ENCODE assay signal across 2 cellular contexts in genomic region chr22:19291218-19291579, GRCh38.
TF ChIP-seq lines count a peak whose summit lies in the region.

No MANE protein-coding gene starts in this region.

TF ChIP-seq in HEK293, 187 proteins besides CTCF, POLR2A, EP300 and RAD21 (continued from another document and continues in another):
- TF ChIP-seq TSHZ1 (tag by site-specific recombination; IDR thresholded peaks at IDR 0.05; ENCODE audit: borderline replicate concordance) (no peak), PRDM1 (tag by site-specific recombination; IDR thresholded peaks at IDR 0.05) (no peak), ZNF521 (tag by site-specific recombination; IDR thresholded peaks at IDR 0.05) (no peak), ZNF174 (tag by site-specific recombination; IDR thresholded peaks at IDR 0.05) (no peak), KLF10 (tag by site-specific recombination; IDR thresholded peaks at IDR 0.05) (peak; percentile 68), ZNF600 (tag by site-specific recombination; IDR thresholded peaks at IDR 0.05) (no peak), ZBTB48 (tag by site-specific recombination; IDR thresholded peaks at IDR 0.05) (no peak), SP3 (tag by site-specific recombination; IDR thresholded peaks at IDR 0.05) (no peak), ZNF155 (tag by site-specific recombination; IDR thresholded peaks at IDR 0.05) (no peak), ZNF596 (tag by site-specific recombination; IDR thresholded peaks at IDR 0.05) (peak; percentile 13; the same call in 1 of the 2 replicates), ZNF549 (tag by site-specific recombination; IDR thresholded peaks at IDR 0.05) (no peak), ZNF426 (tag by site-specific recombination; IDR thresholded peaks at IDR 0.05) (no peak), ZNF433 (tag by site-specific recombination; IDR thresholded peaks at IDR 0.05; ENCODE audit: low read depth) (no peak), ZNF121 (tag by site-specific recombination; IDR thresholded peaks at IDR 0.05) (no peak), ZNF544 (tag by site-specific recombination; IDR thresholded peaks at IDR 0.05) (no peak), ZNF791 (tag by site-specific recombination; IDR thresholded peaks at IDR 0.05) (no peak), FEZF1 (tag by site-specific recombination; IDR thresholded peaks at IDR 0.05) (no peak), ZNF140 (tag by site-specific recombination; IDR thresholded peaks at IDR 0.05) (no peak), ZNF202 (tag by site-specific recombination; IDR thresholded peaks at IDR 0.05; ENCODE audit: borderline replicate concordance) (no peak), ZSCAN30 (tag by site-specific recombination; IDR thresholded peaks at IDR 0.05) (peak; percentile 45; the same call in 1 of the 2 replicates), ZNF623 (tag by site-specific recombination; IDR thresholded peaks at IDR 0.05) (no peak), ZEB2 (tag by site-specific recombination; IDR thresholded peaks at IDR 0.05) (no peak), ZNF473 (tag by site-specific recombination; IDR thresholded peaks at IDR 0.05) (no peak), INSM2 (tag by site-specific recombination; IDR thresholded peaks at IDR 0.05) (no peak), ZNF239 (tag by site-specific recombination; IDR thresholded peaks at IDR 0.05) (no peak)

TF ChIP-seq in K562, 482 proteins besides CTCF, POLR2A, EP300 and RAD21 (continued from another document and continues in another):
- TF ChIP-seq NR0B1 (IDR thresholded peaks at IDR 0.05; ENCODE audit: partially characterized antibody) (no peak), MLLT1 (IDR thresholded peaks at IDR 0.05) (no peak; a peak in 1 of 4 replicates), E2F6 (IDR thresholded peaks at IDR 0.05; ENCODE audit: borderline replicate concordance in 1 of 2, extremely low read depth in 1 of 2, insufficient read depth in 1 of 2, insufficient read length in 1 of 2, low read depth in 1 of 2, low read length in 1 of 2, poor library complexity in 1 of 2, severe bottlenecking in 1 of 2) (peak in 1 of 2 experiments; percentile 56), MCM2 (IDR thresholded peaks at IDR 0.05; ENCODE audit: low read depth) (no peak; the same call in 1 of the 2 replicates), NR4A1 (CRISPR knock-in tag; IDR thresholded peaks at IDR 0.05) (0 out of 2 replicates have a peak, but pooled peaks have one; percentile 70), NR4A1 (tag; IDR thresholded peaks at IDR 0.05) (peak; percentile 85), CBX1 (IDR thresholded peaks at IDR 0.05; ENCODE audit: low read depth) (peak; percentile 22; the same call in 1 of the 2 replicates), ILF3 (IDR thresholded peaks at IDR 0.05; ENCODE audit: borderline replicate concordance) (peak; percentile 97; the same call in 1 of the 2 replicates), HES1 (IDR thresholded peaks at IDR 0.05; ENCODE audit: low read depth) (no peak), ZNF609 (CRISPR knock-in tag; IDR thresholded peaks at IDR 0.05; ENCODE audit: borderline replicate concordance) (0 out of 2 replicates have a peak, but pooled peaks have one; percentile 2), NONO (IDR thresholded peaks at IDR 0.05; ENCODE audit: low read depth in 2 of 2, low read length in 1 of 2) (peak in 1 of 2 experiments; percentile 96; a peak in 2 of 4 replicates), SAFB (IDR thresholded peaks at IDR 0.05; ENCODE audit: borderline replicate concordance, low read depth, low read length) (peak; percentile 34; the same call in 1 of the 2 replicates), CXXC5 (CRISPR knock-in tag; IDR thresholded peaks at IDR 0.05) (peak; percentile 66), ZSCAN29 (IDR thresholded peaks at IDR 0.05) (0 out of 2 replicates have a peak, but pooled peaks have one; percentile 53), SP1 (CRISPR knock-in tag; IDR thresholded peaks at IDR 0.05) (0 out of 2 replicates have a peak, but pooled peaks have one; percentile 9), HSF4 (CRISPR knock-in tag; IDR thresholded peaks at IDR 0.05; ENCODE audit: borderline replicate concordance) (peak; percentile 78), ZNF655 (CRISPR knock-in tag; IDR thresholded peaks at IDR 0.05) (no peak), PHB (CRISPR knock-in tag; IDR thresholded peaks at IDR 0.05) (no peak; the same call in 1 of the 2 replicates), HLTF (IDR thresholded peaks at IDR 0.05) (no peak; the same call in 1 of the 2 replicates), ZNF224 (CRISPR knock-in tag; IDR thresholded peaks at IDR 0.05) (no peak), MTA1 (IDR thresholded peaks at IDR 0.05; ENCODE audit: borderline replicate concordance) (0 out of 2 replicates have a peak, but pooled peaks have one; percentile 10), CTBP1 (IDR thresholded peaks at IDR 0.05; ENCODE audit: borderline replicate concordance) (peak; percentile 84), GTF2F1 (IDR thresholded peaks at IDR 0.05; ENCODE audit: low read depth, low read length) (0 out of 2 replicates have a peak, but pooled peaks have one; percentile 36), U2AF1 (optimal IDR thresholded peaks at IDR 0.05; ENCODE audit: low read depth, low read length) (peak; percentile 85), ZNF699 (CRISPR knock-in tag; IDR thresholded peaks at IDR 0.05; ENCODE audit: insufficient replicate concordance) (peak; percentile 88), VEZF1 (CRISPR knock-in tag; IDR thresholded peaks at IDR 0.05) (no peak), SOX6 (IDR thresholded peaks at IDR 0.05) (0 out of 2 replicates have a peak, but pooled peaks have one; percentile 21), THRAP3 (IDR thresholded peaks at IDR 0.05; ENCODE audit: borderline replicate concordance) (no peak)
